32 cellular contexts compared by ENCODE assay signal in genomic region chr11:71933141-71933933, GRCh38. TPM values are rescaled to one million over a fixed set of nuclear protein-coding genes. Genes with fewer than 3 reads are reported as not detected.
A peak's percentile ranks its signal among the peaks of the same experiment; 100 is the strongest.
DNase-seq lines count a peak whose midpoint lies in the region; ATAC-seq, FAIRE-seq and TF ChIP-seq lines count a peak whose summit lies in the region.
"Had no signal": no experiment of that assay in that cellular context is flagged by ENCODE, and none has a peak within 500 bp of the region (broad histone marks: within the 10 kb centered on the region; RNA-seq: fewer than 3 reads in every experiment).

No MANE protein-coding gene starts in this region.

- intact Hi-C loops in activated B cell treated with CpG ODN at 0.5 μM for 24 hours (cut with micrococcal nuclease), result no loop called here

- H3K4me1 ChIP-seq in A549 (peaks cover 85% of the 10 kb centered on the region), mesenchymal stem cell (ENCODE audit: control insufficient read depth, insufficient read depth, low read depth, low read length) (peaks cover 5% of the 10 kb centered on the region)

- H3K27me3 Mint-ChIP-seq in activated B cell treated with CpG ODN at 0.5 μM for 24 hours, result no peaks in the 10 kb centered on the region
- no peaks in the 10 kb centered on the region for H3K27me3 Mint-ChIP-seq in progenitor cell of endocrine pancreas
- H3K27me3 Mint-ChIP-seq: activated naive CD8-positive, alpha-beta T cell; dendritic cell treated with granulocyte-macrophage colony-stimulating factor and Interleukin-4, amounts not matched to agents 40 ng/mL and 50 ng/mL, for 4 days had no signal

- peak overlapping the region; percentile 24 for H3K4me3 Mint-ChIP-seq in activated B cell treated with CpG ODN at 0.5 μM for 24 hours
- H3K4me3 Mint-ChIP-seq in progenitor cell of endocrine pancreas (ENCODE audit: low read depth), result no peak overlapping the region
- H3K4me3 Mint-ChIP-seq: dendritic cell treated with granulocyte-macrophage colony-stimulating factor and Interleukin-4, amounts not matched to agents 40 ng/mL and 50 ng/mL, for 4 days; GM23338 had no signal

- POLR2A ChIA-PET in A549 (lab: Yijun Ruan, JAX), result no interaction called here
- POLR2A ChIA-PET in activated B cell treated with CpG ODN at 0.5 μM for 24 hours (lab: Charles Lee), result interaction anchor here (1.3 kb wide), 1 partner anchor 180 kb away, joined by 3 read pairs; no protein-coding TSS in a partner anchor

- no peak overlapping the region for H2BK12ac ChIP-seq in mesenchymal stem cell (ENCODE audit: low read length in 2 of 2)

- no peak overlapping the region for H4K91ac ChIP-seq in mesenchymal stem cell (ENCODE audit: low read length)

- no peak overlapping the region for H3K18ac ChIP-seq in mesenchymal stem cell (ENCODE audit: low read depth in 1 of 2, low read length in 2 of 2)

- no peak overlapping the region for H3K9ac ChIP-seq in mesenchymal stem cell (ENCODE audit: low read length)
- H3K9ac ChIP-seq: BLaER1 treated with 17β-estradiol and CSF1 and Interleukin-3, amounts not matched to agents 10 nM and 100 nM had no signal

- TF ChIP-seq CTCF in A549 (IDR thresholded peaks at IDR 0.05), result no peak
- no peak for TF ChIP-seq CTCF in GM06990 (IDR thresholded peaks at IDR 0.05; ENCODE audit: insufficient read depth, low read length, poor library complexity, severe bottlenecking)
- TF ChIP-seq CTCF in activated B cell treated with CpG ODN at 0.5 μM for 24 hours (IDR thresholded peaks at IDR 0.05), result no peak
- TF ChIP-seq CTCF in progenitor cell of endocrine pancreas (IDR thresholded peaks at IDR 0.05; ENCODE audit: unreplicated experiment), result no peak

- peaks cover 2% of the 10 kb centered on the region for H3K79me1 ChIP-seq in mesenchymal stem cell (replicated peaks; ENCODE audit: low read length, poor library complexity, severe bottlenecking)

- H3K23ac ChIP-seq in mesenchymal stem cell (ENCODE audit: low read length in 2 of 2), result no peak overlapping the region

- H3K4ac ChIP-seq in mesenchymal stem cell (ENCODE audit: low read depth in 1 of 2, low read length in 2 of 2), result no peak overlapping the region

- WGBS in A549 (ENCODE audit: missing lambda C conversion rate), result 60% methylated on average over 4 of the region's 4 CpGs
- 92% methylated on average over 4 of the region's 4 CpGs for WGBS in mesenchymal stem cell

- no peak overlapping the region for H4K8ac ChIP-seq in mesenchymal stem cell (ENCODE audit: low read length)

- no peak overlapping the region for H3K4me3 ChIP-seq in A549
- H3K4me3 ChIP-seq in GM06990 (replicated peaks; ENCODE audit: low read depth, low read length), result peak overlapping the region; percentile 46
- H3K4me3 ChIP-seq in mesenchymal stem cell (ENCODE audit: insufficient read depth in 1 of 2, low read depth in 1 of 2, low read length in 2 of 2), result no peak overlapping the region
- H3K4me3 ChIP-seq: BLaER1 treated with 17β-estradiol and CSF1 and Interleukin-3, amounts not matched to agents 10 nM and 100 nM; cardiac muscle cell; gastrocnemius medialis; GM23338 had no signal

- H3K36me3 Mint-ChIP-seq in activated B cell treated with CpG ODN at 0.5 μM for 24 hours (ENCODE audit: low read depth), result peaks cover 18% of the 10 kb centered on the region
- H3K36me3 Mint-ChIP-seq in progenitor cell of endocrine pancreas (ENCODE audit: insufficient read depth), result peaks cover 1% of the 10 kb centered on the region

- H3K14ac ChIP-seq in mesenchymal stem cell (ENCODE audit: low read length in 2 of 2), result no peak overlapping the region

- no peaks in the 10 kb centered on the region; the same call in 1 of the 2 replicates for H3K36me3 ChIP-seq in GM06990 (ENCODE audit: control insufficient read depth, insufficient read depth, low read length)
- H3K36me3 ChIP-seq in mesenchymal stem cell (ENCODE audit: control insufficient read depth in 1 of 2, insufficient read depth in 2 of 2, low read depth in 1 of 2, low read length in 2 of 2), result peaks cover 0 to 7% of the 10 kb centered on the region in 2 experiments
- H3K36me3 ChIP-seq: cardiac muscle cell, gastrocnemius medialis had no signal

- H3K27ac Mint-ChIP-seq in activated B cell treated with CpG ODN at 0.5 μM for 24 hours (peak overlapping the region; percentile 74), progenitor cell of endocrine pancreas (no peak overlapping the region)
- H3K27ac Mint-ChIP-seq: activated naive CD8-positive, alpha-beta T cell; activated T-helper 2 cell treated with anti-CD3 and anti-CD28 coated beads, Interferon-gamma antibody, Interleukin-2, Interleukin-4, amounts not matched to agents 10 μg/mL and 5 μg/mL and 100 μg/mL, durations not matched to agents 14 hours and 24 hours and 36 hours; dendritic cell treated with granulocyte-macrophage colony-stimulating factor and Interleukin-4, amounts not matched to agents 40 ng/mL and 50 ng/mL, for 4 days; GM23338 had no signal

- H3K27me3 ChIP-seq in GM06990 (replicated peaks; ENCODE audit: control insufficient read depth, insufficient read depth, low read length) (no peaks in the 10 kb centered on the region), mesenchymal stem cell (ENCODE audit: control insufficient read depth in 1 of 2, insufficient read depth in 1 of 2, low read length in 2 of 2) (no peaks in the 10 kb centered on the region)
- H3K27me3 ChIP-seq: BLaER1 treated with 17β-estradiol and CSF1 and Interleukin-3, amounts not matched to agents 10 nM and 100 nM; cardiac muscle cell; gastrocnemius medialis had no signal

- CTCF ChIA-PET in A549 (lab: Yijun Ruan, JAX), result interaction anchor here (0.6 to 1.0 kb wide), 3 partner anchors 44 to 49 kb away, joined by 3 read pairs; no protein-coding TSS in a partner anchor
- CTCF ChIA-PET in activated B cell treated with CpG ODN at 0.5 μM for 24 hours (lab: Charles Lee), result interaction anchor here (0.9 to 1.0 kb wide), 2 partner anchors 45 to 498 kb away, joined by 3 to 4 read pairs; no protein-coding TSS in a partner anchor

- H2BK15ac ChIP-seq in mesenchymal stem cell (ENCODE audit: low read depth, poor library complexity, severe bottlenecking), result no peak overlapping the region

- no peak overlapping the region for H2BK120ac ChIP-seq in mesenchymal stem cell (ENCODE audit: low read depth, low read length)

- no peak for TF ChIP-seq POLR2A in A549 (IDR thresholded peaks at IDR 0.05; ENCODE audit: low read length)

- H3K4me1 Mint-ChIP-seq in activated B cell treated with CpG ODN at 0.5 μM for 24 hours (peaks cover 60% of the 10 kb centered on the region), progenitor cell of endocrine pancreas (ENCODE audit: low read depth) (peaks cover 14% of the 10 kb centered on the region)

- H3K9me3 ChIP-seq in A549 (no peaks in the 10 kb centered on the region), mesenchymal stem cell (ENCODE audit: control insufficient read depth, low read length) (no peaks in the 10 kb centered on the region)
- H3K9me3 ChIP-seq: BLaER1 treated with 17β-estradiol and CSF1 and Interleukin-3, amounts not matched to agents 10 nM and 100 nM; gastrocnemius medialis had no signal

- FAIRE-seq in A549 (lab: Jason Lieb, UNC), result no peak
- FAIRE-seq: endometrium had no signal

- H3K4me2 ChIP-seq in A549, result peak overlapping the region; percentile 94
- peak overlapping the region; percentile 37 for H3K4me2 ChIP-seq in mesenchymal stem cell (ENCODE audit: low read length, poor library complexity, severe bottlenecking)
- H3K4me2 ChIP-seq: GM23338 had no signal

- no peaks in the 10 kb centered on the region for H3K9me3 Mint-ChIP-seq in activated B cell treated with CpG ODN at 0.5 μM for 24 hours
- no peaks in the 10 kb centered on the region for H3K9me3 Mint-ChIP-seq in progenitor cell of endocrine pancreas (ENCODE audit: low read depth)
- H3K9me3 Mint-ChIP-seq: activated T-helper 2 cell treated with anti-CD3 and anti-CD28 coated beads, Interferon-gamma antibody, Interleukin-2, Interleukin-4, amounts not matched to agents 10 μg/mL and 5 μg/mL and 100 μg/mL, durations not matched to agents 14 hours and 24 hours and 36 hours; dendritic cell treated with granulocyte-macrophage colony-stimulating factor and Interleukin-4, amounts not matched to agents 40 ng/mL and 50 ng/mL, for 4 days; GM23338 had no signal

- peak overlapping the region; percentile 81 for H2AK5ac ChIP-seq in mesenchymal stem cell (ENCODE audit: low read length, severe bottlenecking)

- no peak for DNase-seq in A549 (ENCODE audit: low read depth in 1 of 2, low spot score in 1 of 2)
- DNase-seq in GM06990 (ENCODE audit: extremely low read depth, insufficient read length), result no peak
- no peak for DNase-seq in activated B cell treated with CpG ODN at 0.5 μM for 24 hours
- DNase-seq in mesenchymal stem cell, result no peak
- DNase-seq in progenitor cell of endocrine pancreas (ENCODE audit: low spot score, unreplicated experiment), result no peak
- DNase-seq in NCI-H1930 (lab: John Stamatoyannopoulos, UW), result no peak
- DNase-seq in GF-D8 (lab: John Stamatoyannopoulos, UW), result no peak
- DNase-seq in hepatic stellate cell (ENCODE audit: low spot score), result no peak
- DNase-seq: activated CD8-positive, alpha-beta memory T cell treated with anti-CD3 and anti-CD28 coated beads, Interleukin-2, amount 50 U/mL, for 4 hours; aorta; COR-L47; gastrocnemius medialis; hippocampal formation; mesendoderm; NCI-H510A; stimulated activated CD4-positive, alpha-beta T cell treated with anti-CD3 and anti-CD28 coated beads, Interleukin-2, amount 100 ng/mL, for 48 hours; substantia nigra; WERI-Rb-1 had no signal

- H2BK5ac ChIP-seq in mesenchymal stem cell (ENCODE audit: low read depth, low read length, poor library complexity, severe bottlenecking), result no peak overlapping the region

- no peak for TF ChIP-seq EP300 in A549 (IDR thresholded peaks at IDR 0.05)

- H3K27ac ChIP-seq in A549 (peak overlapping the region; percentile 39 to 83; a peak in 5 of 6 replicates), mesenchymal stem cell (ENCODE audit: low read length, poor library complexity, severe bottlenecking) (peak overlapping the region; percentile 68)
- H3K27ac ChIP-seq: BLaER1 treated with 17β-estradiol and CSF1 and Interleukin-3, amounts not matched to agents 10 nM and 100 nM; cardiac muscle cell; HL-60; WERI-Rb-1 had no signal

- H2AFZ ChIP-seq in mesenchymal stem cell (ENCODE audit: low read depth, low read length), result no peak overlapping the region
- H2AFZ ChIP-seq: GM23338 had no signal

- ATAC-seq in A549 (no peak), activated B cell treated with CpG ODN at 0.5 μM for 24 hours (ENCODE audit: low read depth) (no peak)
- ATAC-seq: gastrocnemius medialis, GM23338, left lobe of liver, SK-N-SH treated with all-trans-retinoic acid at 6 μM for 48 hours had no signal

- TF ChIP-seq RAD21 in A549 (conservative IDR thresholded peaks at IDR 0.05 in 1 of 2, IDR thresholded peaks at IDR 0.05 in 1 of 2), result no peak

RNA-seq across cellular contexts. Expression of gene RNF121, which starts 4.5 kb away (rescaled TPM):
- polyA plus RNA-seq in A549 (2011; rRNA removed) (102 and 105 TPM in 2 replicates), A549 (2017; fragmentation: RNase III; extraction: RNeasy Plus Mini Kit Qiagen cat#74134 plus additional on column Dnase treatment) (79.0 to 87.2 TPM (median 80.3 TPM) in 3 replicates)
- polyA plus RNA-seq in A549 (2012; cell fraction: cytosol; rRNA removed), result 81.5 and 94.2 TPM in 2 replicates
- 108 and 144 TPM in 2 replicates for polyA plus RNA-seq in A549 (2012; cell fraction: nucleus; rRNA removed)
- polyA minus RNA-seq in A549 (2011; rRNA and poly(A)+ RNA removed), result 132 and 152 TPM in 2 replicates
- total RNA-seq in activated B cell treated with CpG ODN at 0.5 μM for 24 hours (44.4 and 47.4 TPM in 2 replicates), progenitor cell of endocrine pancreas (50.1 and 59.6 TPM in 2 replicates)
- polyA plus RNA-seq in mesenchymal stem cell (2013, experiment 1 of 2), result 22.5 TPM
- 21.0 TPM for polyA plus RNA-seq in mesenchymal stem cell (2013, experiment 2 of 2)

RNA-seq across cellular contexts. Expression of gene XNDC1N, which starts 4.9 kb away (rescaled TPM):
- polyA plus RNA-seq in A549 (2011; rRNA removed), result 6.9 and 7.6 TPM in 2 replicates
- polyA plus RNA-seq in A549 (2012; cell fraction: cytosol; rRNA removed), result 3.5 and 5.2 TPM in 2 replicates
- polyA plus RNA-seq in A549 (2012; cell fraction: nucleus; rRNA removed), result 4.0 and 9.9 TPM in 2 replicates
- 4.3 to 5.0 TPM (median 4.9 TPM) in 3 replicates for polyA plus RNA-seq in A549 (2017; fragmentation: RNase III; extraction: RNeasy Plus Mini Kit Qiagen cat#74134 plus additional on column Dnase treatment)
- 27.9 and 28.7 TPM in 2 replicates for polyA minus RNA-seq in A549 (2011; rRNA and poly(A)+ RNA removed)
- 18.4 and 20.8 TPM in 2 replicates for total RNA-seq in activated B cell treated with CpG ODN at 0.5 μM for 24 hours
- polyA plus RNA-seq in mesenchymal stem cell (2013, experiment 1 of 2), result 0.97 TPM
- 1.1 TPM for polyA plus RNA-seq in mesenchymal stem cell (2013, experiment 2 of 2)
- total RNA-seq in progenitor cell of endocrine pancreas, result 12.3 and 13.9 TPM in 2 replicates

RNA-seq across cellular contexts. Expression of gene DEFB131B, which starts 55.1 kb away (rescaled TPM):
- polyA plus RNA-seq in A549 (2011; rRNA removed) (not detected in 2 replicates), A549 (2017; fragmentation: RNase III; extraction: RNeasy Plus Mini Kit Qiagen cat#74134 plus additional on column Dnase treatment) (not detected in 3 replicates)
- polyA plus RNA-seq in A549 (2012; cell fraction: cytosol; rRNA removed), result not detected in 2 replicates
- not detected in 2 replicates for polyA plus RNA-seq in A549 (2012; cell fraction: nucleus; rRNA removed)
- polyA minus RNA-seq in A549 (2011; rRNA and poly(A)+ RNA removed), result not detected in 2 replicates
- total RNA-seq in activated B cell treated with CpG ODN at 0.5 μM for 24 hours (not detected in 2 replicates), progenitor cell of endocrine pancreas (not detected in 2 replicates)
- not detected for polyA plus RNA-seq in mesenchymal stem cell (2013, experiment 1 of 2)
- not detected for polyA plus RNA-seq in mesenchymal stem cell (2013, experiment 2 of 2)
- total RNA-seq: activated T-helper 2 cell treated with anti-CD3 and anti-CD28 coated beads, Interferon-gamma antibody, Interleukin-2, Interleukin-4, amounts not matched to agents 10 μg/mL and 5 μg/mL and 100 μg/mL, durations not matched to agents 14 hours and 24 hours and 36 hours; aorta; cardiac muscle cell; Daoy; gastrocnemius medialis; GM23338; left lobe of liver; omental fat pad; T-helper 2 cell treated with Interferon-gamma antibody and Interleukin-4, amounts not matched to agents 100 ng/mL and 5 ng/mL, for 36 hours; ureter had no signal
- polyA plus RNA-seq: aorta, cardiac muscle cell, GM23338 had no signal
